1 cellular context compared by ENCODE assay signal in genomic region chr17:28973414-28973813, GRCh38.
TF ChIP-seq lines count a peak whose summit lies in the region.

No MANE protein-coding gene starts in this region.

TF ChIP-seq in HepG2, 621 proteins besides CTCF, POLR2A, EP300 and RAD21:
- no peak for TF ChIP-seq ZNF30 (CRISPR knock-in tag; IDR thresholded peaks at IDR 0.05)
- no peak for TF ChIP-seq ZMAT3 (CRISPR knock-in tag; conservative IDR thresholded peaks at IDR 0.05)
- no peak for TF ChIP-seq PRDM4 (CRISPR knock-in tag; IDR thresholded peaks at IDR 0.05; ENCODE audit: borderline replicate concordance)
- TF ChIP-seq ZNF580 (CRISPR knock-in tag; IDR thresholded peaks at IDR 0.05; ENCODE audit: borderline replicate concordance, low read depth): no peak
- TF ChIP-seq KAT7 (CRISPR knock-in tag; IDR thresholded peaks at IDR 0.05; ENCODE audit: borderline replicate concordance): no peak
- no peak for TF ChIP-seq ZNF362 (CRISPR knock-in tag; IDR thresholded peaks at IDR 0.05; ENCODE audit: borderline replicate concordance)
- TF ChIP-seq ZNF274 (CRISPR knock-in tag; IDR thresholded peaks at IDR 0.05): no peak
- TF ChIP-seq SNAI1 (CRISPR knock-in tag; IDR thresholded peaks at IDR 0.05; ENCODE audit: borderline replicate concordance): no peak
- TF ChIP-seq RBM39 (IDR thresholded peaks at IDR 0.05; ENCODE audit: low read depth, low read length, poor library complexity, severe bottlenecking): no peak
- TF ChIP-seq PAWR (CRISPR knock-in tag; IDR thresholded peaks at IDR 0.05; ENCODE audit: borderline replicate concordance): no peak
- TF ChIP-seq ZNF180 (CRISPR knock-in tag; IDR thresholded peaks at IDR 0.05; ENCODE audit: borderline replicate concordance, low read depth): no peak
- TF ChIP-seq ZFP1 (CRISPR knock-in tag; IDR thresholded peaks at IDR 0.05): no peak
- no peak for TF ChIP-seq ZNF770 (CRISPR knock-in tag; IDR thresholded peaks at IDR 0.05)
- no peak for TF ChIP-seq TFAP4 (IDR thresholded peaks at IDR 0.05; ENCODE audit: borderline replicate concordance, low read depth)
- no peak for TF ChIP-seq MTERF4 (CRISPR knock-in tag; IDR thresholded peaks at IDR 0.05)
- no peak for TF ChIP-seq DPF2 (CRISPR knock-in tag; IDR thresholded peaks at IDR 0.05; ENCODE audit: borderline replicate concordance, low read depth)
- TF ChIP-seq ZNF597 (CRISPR knock-in tag; IDR thresholded peaks at IDR 0.05): no peak
- TF ChIP-seq PRMT3 (CRISPR knock-in tag; IDR thresholded peaks at IDR 0.05; ENCODE audit: borderline replicate concordance, low read depth): no peak
- TF ChIP-seq SRSF4 (IDR thresholded peaks at IDR 0.05; ENCODE audit: low read depth, low read length, poor library complexity, severe bottlenecking): no peak
